Comparison of ENCODE assay signal across 15 cellular contexts in genomic region chr9:105006514-105006913, GRCh38.
DNase-seq lines count a peak whose midpoint lies in the region; ATAC-seq, FAIRE-seq and TF ChIP-seq lines count a peak whose summit lies in the region.
"Had no signal": no experiment of that assay in that cellular context is flagged by ENCODE, and none has a peak within 500 bp of the region (broad histone marks: within the 10 kb centered on the region; RNA-seq: fewer than 3 reads in every experiment).

No MANE protein-coding gene starts in this region.

- H3K27me3 ChIP-seq in SJSA1 (replicated peaks) (no peaks in the 10 kb centered on the region), keratinocyte (ENCODE audit: control insufficient read depth, extremely low read depth, insufficient read depth, low read length) (no peaks in the 10 kb centered on the region), upper lobe of left lung (no peaks in the 10 kb centered on the region)
- H3K27me3 ChIP-seq: MG63 had no signal

- peaks cover 17% of the 10 kb centered on the region for H3K4me1 ChIP-seq in SJSA1 (replicated peaks)
- peaks cover 20% of the 10 kb centered on the region for H3K4me1 ChIP-seq in keratinocyte (ENCODE audit: control insufficient read depth, extremely low read depth, insufficient read depth, low read length)
- H3K4me1 ChIP-seq in upper lobe of left lung, result peaks cover 3 to 19% (median 8%) of the 10 kb centered on the region in 4 donors

- peak overlapping the region; percentile 62 for H3K27ac ChIP-seq in SJSA1
- peak overlapping the region; percentile 10 for H3K27ac ChIP-seq in keratinocyte (ENCODE audit: control insufficient read depth, insufficient read depth, low read length)
- H3K27ac ChIP-seq in upper lobe of left lung, result peak overlapping the region in 3 of 4 donors; percentile 12 to 63 (median 63)

- no peak for ATAC-seq in natural killer cell treated with Interleukin-12 subunit alpha and Interleukin-12 subunit beta and Interleukin-15 and Interleukin-18, amount 100 ng/mL, for 72 hours
- ATAC-seq in natural killer cell (no peak), upper lobe of left lung (ENCODE audit: low FRiP score in 2 of 2) (peak in 1 of 2 donors; percentile 23)

- no peak for TF ChIP-seq POLR2A in upper lobe of left lung (IDR thresholded peaks at IDR 0.05)

- no peak overlapping the region for H3K9ac ChIP-seq in keratinocyte (ENCODE audit: control insufficient read depth, extremely low read depth, insufficient read depth, low read length)

- H3K4me3 Mint-ChIP-seq in natural killer cell treated with Interleukin-12 subunit alpha and Interleukin-12 subunit beta and Interleukin-15 and Interleukin-18, amount 100 ng/mL, for 72 hours, result no peak overlapping the region
- no peak overlapping the region for H3K4me3 Mint-ChIP-seq in natural killer cell
- H3K4me3 Mint-ChIP-seq: CD4-positive, alpha-beta memory T cell had no signal

- no peaks in the 10 kb centered on the region for H3K9me1 ChIP-seq in keratinocyte (ENCODE audit: control insufficient read depth, extremely low read depth, insufficient read depth, low read length)

- intact Hi-C loops in natural killer cell (cut with micrococcal nuclease), result no loop called here

- 65 to 76% methylated on average over 2 of the region's 2 CpGs for WGBS in upper lobe of left lung, 2 donors

- TF ChIP-seq CTCF in natural killer cell (IDR thresholded peaks at IDR 0.05) (no peak), keratinocyte (optimal IDR thresholded peaks at IDR 0.05 in 1 of 3, IDR thresholded peaks at IDR 0.05 in 1 of 3, conservative IDR thresholded peaks at IDR 0.05 in 1 of 3; ENCODE audit: extremely low read depth in 1 of 3, insufficient read depth in 2 of 3, low read length in 3 of 3) (no peak), upper lobe of left lung (IDR thresholded peaks at IDR 0.05) (no peak)

- H4K20me1 ChIP-seq in keratinocyte (ENCODE audit: control insufficient read depth, extremely low read depth, insufficient read depth, low read length), result no peaks in the 10 kb centered on the region

- peaks cover 17 to 20% of the 10 kb centered on the region in 2 donors for H3K4me1 Mint-ChIP-seq in natural killer cell treated with Interleukin-12 subunit alpha and Interleukin-12 subunit beta and Interleukin-15 and Interleukin-18, amount 100 ng/mL, for 72 hours (ENCODE audit: low read depth in 2 of 2)
- peaks cover 0 to 7% of the 10 kb centered on the region in 2 donors for H3K4me1 Mint-ChIP-seq in natural killer cell
- H3K4me1 Mint-ChIP-seq: CD4-positive, alpha-beta memory T cell had no signal

- peak overlapping the region; percentile 66 for H3K4me2 ChIP-seq in keratinocyte (ENCODE audit: control insufficient read depth, extremely low read depth, insufficient read depth, low read depth, low read length)

- peak overlapping the region; percentile 60 to 81 for H3K27ac Mint-ChIP-seq in natural killer cell treated with Interleukin-12 subunit alpha and Interleukin-12 subunit beta and Interleukin-15 and Interleukin-18, amount 100 ng/mL, for 72 hours
- H3K27ac Mint-ChIP-seq in natural killer cell, result no peak overlapping the region
- H3K27ac Mint-ChIP-seq: CD4-positive, alpha-beta memory T cell had no signal

- H3K4me3 ChIP-seq in SJSA1 (no peak overlapping the region), keratinocyte (ENCODE audit: control insufficient read depth in 2 of 3, extremely low read depth in 1 of 3, insufficient read depth in 2 of 3, low read depth in 1 of 3, low read length in 3 of 3) (peak overlapping the region in 1 of 3 experiments; percentile 11), upper lobe of left lung (no peak overlapping the region)
- H3K4me3 ChIP-seq: MG63 had no signal

- dilution Hi-C loops in keratinocyte (cut with MboI; ENCODE audit: extremely low pct_ligation_motif_present, low sequenced_read_pairs), result no loop called here

- H3K36me3 Mint-ChIP-seq in natural killer cell treated with Interleukin-12 subunit alpha and Interleukin-12 subunit beta and Interleukin-15 and Interleukin-18, amount 100 ng/mL, for 72 hours, result no peaks in the 10 kb centered on the region
- H3K36me3 Mint-ChIP-seq in natural killer cell, result no peaks in the 10 kb centered on the region
- H3K36me3 Mint-ChIP-seq: CD4-positive, alpha-beta memory T cell had no signal

- no peaks in the 10 kb centered on the region for H3K9me3 Mint-ChIP-seq in natural killer cell treated with Interleukin-12 subunit alpha and Interleukin-12 subunit beta and Interleukin-15 and Interleukin-18, amount 100 ng/mL, for 72 hours
- no peaks in the 10 kb centered on the region for H3K9me3 Mint-ChIP-seq in natural killer cell

- no peak overlapping the region for H2AFZ ChIP-seq in keratinocyte (ENCODE audit: control insufficient read depth, low read length)

- no peaks in the 10 kb centered on the region for H3K79me2 ChIP-seq in keratinocyte (ENCODE audit: control insufficient read depth, insufficient read depth, low read length)

- peak; percentile 43 for FAIRE-seq in keratinocyte (lab: Jason Lieb, UNC)
- FAIRE-seq: H1 had no signal

- H3K9me3 ChIP-seq in SJSA1 (replicated peaks) (no peaks in the 10 kb centered on the region), keratinocyte (ENCODE audit: control insufficient read depth, low read depth, low read length) (no peaks in the 10 kb centered on the region), upper lobe of left lung (no peaks in the 10 kb centered on the region)
- H3K9me3 ChIP-seq: MG63 had no signal

- DNase-seq in natural killer cell treated with Interleukin-12 subunit alpha and Interleukin-12 subunit beta and Interleukin-15 and Interleukin-18, amount 100 ng/mL, for 72 hours (ENCODE audit: low spot score), result no peak
- DNase-seq in natural killer cell, result no peak
- DNase-seq in SJSA1 (ENCODE audit: low read depth in 1 of 2, low spot score in 2 of 2), result no peak
- no peak for DNase-seq in keratinocyte (ENCODE audit: low read depth, low spot score)
- no peak for DNase-seq in upper lobe of left lung
- no peak for DNase-seq in stimulated activated CD4-positive, alpha-beta T cell treated with anti-CD3 and anti-CD28 coated beads, Interleukin-4, amount 100 ng/mL, for 1 hour
- no peak for DNase-seq in activated CD4-positive, alpha-beta T cell treated with anti-CD3 and anti-CD28 coated beads for 4 hours
- DNase-seq in activated CD4-positive, alpha-beta T cell treated with anti-CD3 and anti-CD28 coated beads, Interleukin-2, amount 50 U/mL, for 4 hours, result no peak
- DNase-seq: CD4-positive, alpha-beta memory T cell; NCI-H1105 treated with DMSO at 0.1 percent for 48 hours; NCI-H187; NCI-H2171; NCI-H510A had no signal

- H3K36me3 ChIP-seq in SJSA1 (no peaks in the 10 kb centered on the region), keratinocyte (ENCODE audit: control insufficient read depth in 2 of 2, extremely low read depth in 1 of 2, insufficient read depth in 2 of 2, low read length in 2 of 2) (no peaks in the 10 kb centered on the region), upper lobe of left lung (no peaks in the 10 kb centered on the region)
- H3K36me3 ChIP-seq: MG63 had no signal

- TF ChIP-seq EP300 in upper lobe of left lung (IDR thresholded peaks at IDR 0.05), result no peak

- peaks cover 3 to 20% of the 10 kb centered on the region in 2 donors for H3K27me3 Mint-ChIP-seq in natural killer cell treated with Interleukin-12 subunit alpha and Interleukin-12 subunit beta and Interleukin-15 and Interleukin-18, amount 100 ng/mL, for 72 hours
- H3K27me3 Mint-ChIP-seq in natural killer cell (ENCODE audit: low read depth in 2 of 2), result no peaks in the 10 kb centered on the region

Comparison
In these comparisons a context has a peak if more than half of its experiments do, and no peak if none do; other contexts are left out.
1. H3K27ac Mint-ChIP-seq: peak in natural killer cell treated with Interleukin-12 subunit alpha and Interleukin-12 subunit beta and Interleukin-15 and Interleukin-18, amount 100 ng/mL, for 72 hours (2 of 2); none in natural killer cell (0 of 2).
2. H3K27ac ChIP-seq: peak in every context shown above with its lines; median percentile 63 in upper lobe of left lung; 62 in SJSA1; 10 in keratinocyte.